19 cellular contexts compared by ENCODE assay signal in the genomic region with DNA sequence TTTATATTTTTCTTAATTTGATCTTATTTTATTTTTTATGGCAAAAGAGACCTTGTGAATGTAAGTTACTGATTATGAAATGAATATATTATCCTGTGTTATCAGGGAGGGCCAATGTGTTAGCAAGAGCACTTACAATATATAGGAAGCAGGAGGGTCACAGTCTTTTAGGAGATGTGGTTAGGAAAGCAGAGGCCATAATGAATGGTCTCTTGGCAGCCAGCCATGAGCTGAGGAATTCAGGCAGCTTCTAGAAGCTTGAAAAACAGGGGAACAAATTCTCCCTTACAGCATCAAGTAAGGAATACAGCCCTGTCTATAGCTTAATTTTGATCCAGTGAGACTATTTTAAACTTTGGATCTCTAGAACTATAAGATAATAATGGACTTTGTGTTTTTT.
DNase-seq lines count a peak whose midpoint lies in the region; ATAC-seq and TF ChIP-seq lines count a peak whose summit lies in the region.
"Had no signal": no experiment of that assay in that cellular context is flagged by ENCODE, and none has a peak within 500 bp of the region (broad histone marks: within the 10 kb centered on the region; RNA-seq: fewer than 3 reads in every experiment).

No MANE protein-coding gene starts in this region.

- in situ Hi-C loops in mammary epithelial cell (cut with MboI; ENCODE audit: low sequenced_read_pairs in 2 of 2) = no loop called here

- H3K4me2 ChIP-seq in mammary epithelial cell (ENCODE audit: insufficient read depth, low read depth, low read length) = no peak overlapping the region
- no peak overlapping the region for H3K4me2 ChIP-seq in fibroblast of lung (ENCODE audit: extremely low read depth, insufficient read depth, low read length)

- H3K9me3 Mint-ChIP-seq in MCF 10A (ENCODE audit: unreplicated experiment) = peaks cover 8% of the 10 kb centered on the region
- peaks cover 2 to 14% of the 10 kb centered on the region in 2 donors for H3K9me3 Mint-ChIP-seq in activated T-cell treated with anti-CD3 and anti-CD28 coated beads, Interleukin-2, amount 50 U/mL, for 72 hours

- H3K4me1 Mint-ChIP-seq in MCF 10A (ENCODE audit: insufficient read depth, unreplicated experiment) = no peaks in the 10 kb centered on the region
- H3K4me1 Mint-ChIP-seq in activated T-cell treated with anti-CD3 and anti-CD28 coated beads, Interleukin-2, amount 50 U/mL, for 72 hours (ENCODE audit: low read depth) = no peaks in the 10 kb centered on the region
- H3K4me1 Mint-ChIP-seq: stimulated activated naive CD8-positive, alpha-beta T cell treated with anti-CD3 and anti-CD28 coated beads, Interleukin-15, amount 100 ng/mL, for 72 hours had no signal

- POLR2A ChIA-PET in MCF 10A (lab: Yijun Ruan, JAX) = no interaction called here

- no peak overlapping the region for H3K27ac Mint-ChIP-seq in MCF 10A (ENCODE audit: low read depth, unreplicated experiment)
- H3K27ac Mint-ChIP-seq in activated T-cell treated with anti-CD3 and anti-CD28 coated beads, Interleukin-2, amount 50 U/mL, for 72 hours = no peak overlapping the region
- H3K27ac Mint-ChIP-seq: stimulated activated naive CD8-positive, alpha-beta T cell treated with anti-CD3 and anti-CD28 coated beads, Interleukin-15, amount 100 ng/mL, for 72 hours had no signal

- dilution Hi-C loops in mammary epithelial cell (cut with HindIII; ENCODE audit: low sequenced_read_pairs) = no loop called here

- TF ChIP-seq CTCF in MCF 10A (IDR thresholded peaks at IDR 0.05; ENCODE audit: unreplicated experiment) = no peak
- TF ChIP-seq CTCF in mammary epithelial cell (conservative IDR thresholded peaks at IDR 0.05 in 1 of 2, IDR thresholded peaks at IDR 0.05 in 1 of 2; ENCODE audit: extremely low read depth in 1 of 2, insufficient read depth in 1 of 2, low read depth in 1 of 2, low read length in 2 of 2) = no peak
- no peak for TF ChIP-seq CTCF in fibroblast of lung (conservative IDR thresholded peaks at IDR 0.05 in 1 of 2, IDR thresholded peaks at IDR 0.05 in 1 of 2; ENCODE audit: low read depth in 1 of 2, low read length in 2 of 2)

- intact Hi-C loops in MCF 10A (cut with micrococcal nuclease) (no loop called here), mammary epithelial cell (cut with micrococcal nuclease) (no loop called here)

- no TSS peak for BruUV-seq in MCF 10A (replicated peaks; lab: Mats Ljungman, UMichigan)
- no TSS peak for BruUV-seq in mammary epithelial cell (replicated peaks; lab: Mats Ljungman, UMichigan)

- H3K4me3 ChIP-seq in mammary epithelial cell (replicated peaks in 1 of 3; ENCODE audit: insufficient read depth in 1 of 3, low read depth in 2 of 3, low read length in 3 of 3) = no peak overlapping the region
- no peak overlapping the region for H3K4me3 ChIP-seq in SK-N-MC
- no peak overlapping the region for H3K4me3 ChIP-seq in fibroblast of lung (replicated peaks in 1 of 4; ENCODE audit: control extremely low read depth in 1 of 4, insufficient read depth in 1 of 4, low read depth in 3 of 4, low read length in 4 of 4)
- H3K4me3 ChIP-seq: right atrium auricular region, uterus had no signal

- no peaks in the 10 kb centered on the region for H3K27me3 Mint-ChIP-seq in MCF 10A (ENCODE audit: insufficient read depth, unreplicated experiment)
- no peaks in the 10 kb centered on the region for H3K27me3 Mint-ChIP-seq in activated T-cell treated with anti-CD3 and anti-CD28 coated beads, Interleukin-2, amount 50 U/mL, for 72 hours (ENCODE audit: low read depth)
- H3K27me3 Mint-ChIP-seq: stimulated activated naive CD8-positive, alpha-beta T cell treated with anti-CD3 and anti-CD28 coated beads, Interleukin-15, amount 100 ng/mL, for 72 hours had no signal

- no peaks in the 10 kb centered on the region for H3K36me3 Mint-ChIP-seq in MCF 10A (ENCODE audit: insufficient read depth, unreplicated experiment)
- H3K36me3 Mint-ChIP-seq in activated T-cell treated with anti-CD3 and anti-CD28 coated beads, Interleukin-2, amount 50 U/mL, for 72 hours (ENCODE audit: insufficient read depth in 2 of 2) = no peaks in the 10 kb centered on the region

- H4K20me1 ChIP-seq in mammary epithelial cell (ENCODE audit: insufficient read depth, low read length) (no peaks in the 10 kb centered on the region), fibroblast of lung (ENCODE audit: control insufficient read depth, extremely low read depth, insufficient read depth, low read length) (no peaks in the 10 kb centered on the region)

- H3K9me3 ChIP-seq in mammary epithelial cell (replicated peaks; ENCODE audit: insufficient read depth, low read length) = no peaks in the 10 kb centered on the region
- H3K9me3 ChIP-seq in SK-N-MC (ENCODE audit: low read depth, low read length) = no peaks in the 10 kb centered on the region
- H3K9me3 ChIP-seq in fibroblast of lung (ENCODE audit: control insufficient read depth, insufficient read depth, low read depth, low read length) = no peaks in the 10 kb centered on the region
- H3K9me3 ChIP-seq: neutrophil, right atrium auricular region, uterus had no signal

- DNase-seq in MCF 10A (ENCODE audit: unreplicated experiment) (peak; percentile 3), mammary epithelial cell (no peak), SK-N-MC (ENCODE audit: low read depth, low spot score) (peak; percentile 10), fibroblast of lung (ENCODE audit: low read depth in 2 of 2) (peak; percentile 54 to 56), smooth muscle cell of the brain vasculature (ENCODE audit: low read depth, low spot score) (peak; percentile 1), HUDEP-2 (lab: John Stamatoyannopoulos, UW; ENCODE audit: unreplicated experiment in 76 of 76) (no peak)
- no peak for DNase-seq in activated T-cell treated with anti-CD3 and anti-CD28 coated beads, Interleukin-2, amount 50 U/mL, for 72 hours
- DNase-seq: activated CD4-positive, alpha-beta T cell treated with anti-CD3 and anti-CD28 coated beads, Interleukin-2, amount 50 U/mL, for 48 hours; activated naive CD4-positive, alpha-beta T cell treated with anti-CD3 and anti-CD28 coated beads, Interleukin-2, amount 50 U/mL, for 16 hours; activated T-cell treated with anti-CD3 and anti-CD28 coated beads, Interleukin-2, amount 50 U/mL, for 1 hour; hippocampal formation; NCI-H2029 treated with DMSO at 0.1 percent for 48 hours; NCI-H526 treated with DMSO at 0.1 percent for 48 hours; stimulated activated naive CD8-positive, alpha-beta T cell treated with anti-CD3 and anti-CD28 coated beads, Interleukin-15, amount 100 ng/mL, for 72 hours; SW 1271; uterus had no signal

- H2AFZ ChIP-seq in mammary epithelial cell (ENCODE audit: low read depth, low read length) (no peak overlapping the region), fibroblast of lung (ENCODE audit: low read length) (no peak overlapping the region)

- H3K79me2 ChIP-seq in mammary epithelial cell (ENCODE audit: insufficient read depth, low read length) = no peaks in the 10 kb centered on the region
- H3K79me2 ChIP-seq in fibroblast of lung (ENCODE audit: control insufficient read depth, insufficient read depth, low read length) = no peaks in the 10 kb centered on the region

- H3K36me3 ChIP-seq in mammary epithelial cell (ENCODE audit: insufficient read depth, low read length) (no peaks in the 10 kb centered on the region), SK-N-MC (ENCODE audit: insufficient read depth, low read length) (no peaks in the 10 kb centered on the region), fibroblast of lung (ENCODE audit: control insufficient read depth, insufficient read depth, low read length) (no peaks in the 10 kb centered on the region)
- H3K36me3 ChIP-seq: neutrophil, right atrium auricular region, uterus had no signal

- no peak for ATAC-seq in activated T-cell treated with anti-CD3 and anti-CD28 coated beads, Interleukin-2, amount 50 U/mL, for 72 hours (replicated peaks in 1 of 2)
- ATAC-seq in HG03025 (IDR thresholded peaks at IDR 0.05; ENCODE audit: low FRiP score, unreplicated experiment) = no peak
- ATAC-seq: stimulated activated naive CD8-positive, alpha-beta T cell treated with anti-CD3 and anti-CD28 coated beads, Interleukin-15, amount 100 ng/mL, for 72 hours had no signal

- no peaks in the 10 kb centered on the region for H3K4me1 ChIP-seq in mammary epithelial cell (ENCODE audit: insufficient read depth, low read length)
- no peaks in the 10 kb centered on the region for H3K4me1 ChIP-seq in fibroblast of lung (ENCODE audit: control insufficient read depth, extremely low read depth, insufficient read depth, low read length)
- H3K4me1 ChIP-seq: right atrium auricular region, uterus had no signal

- H3K9ac ChIP-seq in mammary epithelial cell (ENCODE audit: insufficient read depth, low read length) (no peak overlapping the region), SK-N-MC (ENCODE audit: insufficient read length) (no peak overlapping the region), fibroblast of lung (ENCODE audit: insufficient read depth, low read length) (no peak overlapping the region)

- H3K4me3 Mint-ChIP-seq in MCF 10A (ENCODE audit: unreplicated experiment) = no peak overlapping the region
- no peak overlapping the region for H3K4me3 Mint-ChIP-seq in activated T-cell treated with anti-CD3 and anti-CD28 coated beads, Interleukin-2, amount 50 U/mL, for 72 hours
- H3K4me3 Mint-ChIP-seq: stimulated activated naive CD8-positive, alpha-beta T cell treated with anti-CD3 and anti-CD28 coated beads, Interleukin-15, amount 100 ng/mL, for 72 hours had no signal

- H3K27ac ChIP-seq in mammary epithelial cell (ENCODE audit: insufficient read depth, low read depth, low read length) = no peak overlapping the region
- no peak overlapping the region for H3K27ac ChIP-seq in SK-N-MC
- H3K27ac ChIP-seq in fibroblast of lung (ENCODE audit: insufficient read depth, low read length) = no peak overlapping the region
- H3K27ac ChIP-seq: neutrophil, right atrium auricular region, uterus had no signal

- H3K27me3 ChIP-seq in mammary epithelial cell (ENCODE audit: insufficient read depth, low read length) (no peaks in the 10 kb centered on the region), fibroblast of lung (ENCODE audit: control insufficient read depth, insufficient read depth, low read length) (no peaks in the 10 kb centered on the region)
- H3K27me3 ChIP-seq: neutrophil, right atrium auricular region, uterus had no signal

- CTCF ChIA-PET in MCF 10A (lab: Yijun Ruan, JAX) (no interaction called here), mammary epithelial cell (lab: Charles Lee; ENCODE audit: low non-redundant PET) (no interaction called here)

Comparison
In these comparisons a context has a peak if more than half of its experiments do, and no peak if none do; other contexts are left out.
1. DNase-seq: peak in MCF 10A (single experiment), SK-N-MC (single experiment), fibroblast of lung (2 of 2) and smooth muscle cell of the brain vasculature (single experiment); none in mammary epithelial cell (single experiment), activated T-cell treated with anti-CD3 and anti-CD28 coated beads, Interleukin-2, amount 50 U/mL, for 72 hours (0 of 2) and HUDEP-2 (0 of 76).